8 cellular contexts compared by ENCODE assay signal in genomic region chr12:10363922-10364838, GRCh38. TPM values are rescaled to one million over a fixed set of nuclear protein-coding genes. Genes with fewer than 3 reads are reported as not detected.
DNase-seq lines count a peak whose midpoint lies in the region; ATAC-seq and TF ChIP-seq lines count a peak whose summit lies in the region.

No MANE protein-coding gene starts in this region.

- peak overlapping the region; percentile 89 for H3K9ac ChIP-seq in mammary epithelial cell (ENCODE audit: insufficient read depth, low read length)

- H3K4me3 Mint-ChIP-seq in stimulated activated effector memory CD8-positive, alpha-beta T cell treated with anti-CD3 and anti-CD28 coated beads, Interleukin-12 subunit alpha, Interleukin-12 subunit beta, amount 100 ng/mL, for 72 hours = no peak overlapping the region
- no peak overlapping the region for H3K4me3 Mint-ChIP-seq in type B pancreatic cell

- H3K27ac Mint-ChIP-seq in stimulated activated effector memory CD8-positive, alpha-beta T cell treated with anti-CD3 and anti-CD28 coated beads, Interleukin-12 subunit alpha, Interleukin-12 subunit beta, amount 100 ng/mL, for 72 hours = no peak overlapping the region
- H3K27ac Mint-ChIP-seq in type B pancreatic cell = no peak overlapping the region

- ATAC-seq in GM19438 (IDR thresholded peaks at IDR 0.05; ENCODE audit: low read depth, unreplicated experiment) (peak; percentile 95), HG03378 (IDR thresholded peaks at IDR 0.05; ENCODE audit: unreplicated experiment) (peak; percentile 87)
- ATAC-seq in stimulated activated effector memory CD8-positive, alpha-beta T cell treated with anti-CD3 and anti-CD28 coated beads, Interleukin-12 subunit alpha, Interleukin-12 subunit beta, amount 100 ng/mL, for 72 hours = peak; percentile 71

- CTCF ChIA-PET in PC-9 (lab: Charles Lee) = no interaction called here
- CTCF ChIA-PET in mammary epithelial cell (lab: Charles Lee; ENCODE audit: low non-redundant PET) = interaction anchor here (0.6 kb wide), 1 partner anchor 28 kb away, joined by 3 read pairs; no protein-coding TSS in a partner anchor

- H3K79me2 ChIP-seq in PC-9 (ENCODE audit: low read depth) (no peaks in the 10 kb centered on the region), mammary epithelial cell (ENCODE audit: insufficient read depth, low read length) (peaks cover 6% of the 10 kb centered on the region)

- H3K4me1 ChIP-seq in PC-9 (replicated peaks; ENCODE audit: insufficient read depth) (peaks cover 30% of the 10 kb centered on the region), mammary epithelial cell (ENCODE audit: insufficient read depth, low read length) (peaks cover 51% of the 10 kb centered on the region)

- H4K20me1 ChIP-seq in PC-9 (ENCODE audit: insufficient read depth) = no peaks in the 10 kb centered on the region
- H4K20me1 ChIP-seq in mammary epithelial cell (ENCODE audit: insufficient read depth, low read length) = no peaks in the 10 kb centered on the region

- H2AFZ ChIP-seq in PC-9 = peak overlapping the region; percentile 91
- H2AFZ ChIP-seq in mammary epithelial cell (ENCODE audit: low read depth, low read length) = peak overlapping the region; percentile 88

- H3K4me2 ChIP-seq in PC-9 (peak overlapping the region; percentile 93), mammary epithelial cell (ENCODE audit: insufficient read depth, low read depth, low read length) (peak overlapping the region; percentile 86)

- no peaks in the 10 kb centered on the region for H3K36me3 ChIP-seq in PC-9 (ENCODE audit: low read depth)
- H3K36me3 ChIP-seq in mammary epithelial cell (ENCODE audit: insufficient read depth, low read length) = no peaks in the 10 kb centered on the region

- TF ChIP-seq CTCF in PC-9 (conservative IDR thresholded peaks at IDR 0.05) (no peak), mammary epithelial cell (conservative IDR thresholded peaks at IDR 0.05 in 1 of 2, IDR thresholded peaks at IDR 0.05 in 1 of 2; ENCODE audit: extremely low read depth in 1 of 2, insufficient read depth in 1 of 2, low read depth in 1 of 2, low read length in 2 of 2) (no peak), type B pancreatic cell (conservative IDR thresholded peaks at IDR 0.05) (no peak)

- H3K27ac ChIP-seq in PC-9 (peak overlapping the region; percentile 63), mammary epithelial cell (ENCODE audit: insufficient read depth, low read depth, low read length) (peak overlapping the region; percentile 90)

- H3K9me3 Mint-ChIP-seq in stimulated activated effector memory CD8-positive, alpha-beta T cell treated with anti-CD3 and anti-CD28 coated beads, Interleukin-12 subunit alpha, Interleukin-12 subunit beta, amount 100 ng/mL, for 72 hours = peaks cover 3% of the 10 kb centered on the region
- no peaks in the 10 kb centered on the region for H3K9me3 Mint-ChIP-seq in type B pancreatic cell

- no peaks in the 10 kb centered on the region; the same call in 1 of the 2 replicates for H3F3A ChIP-seq in PC-9 (ENCODE audit: insufficient read depth, low read depth)

- H3K9me3 ChIP-seq in PC-9 (ENCODE audit: insufficient read depth, low read depth) (no peaks in the 10 kb centered on the region), mammary epithelial cell (replicated peaks; ENCODE audit: insufficient read depth, low read length) (peaks cover 7% of the 10 kb centered on the region)

- POLR2A ChIA-PET in PC-9 (lab: Charles Lee; ENCODE audit: unreplicated experiment) = interaction anchor here (0.6 to 0.7 kb wide), 4 partner anchors 28 to 36 kb away, joined by 4 to 9 read pairs (median 4); no protein-coding TSS in a partner anchor

- peak; percentile 30 for DNase-seq in Daoy (ENCODE audit: low read depth)
- peak in 1 of 2 experiments; percentile 48 for DNase-seq in PC-9
- peak; percentile 74 for DNase-seq in mammary epithelial cell
- peak; percentile 77 for DNase-seq in islet precursor cell
- peak in 1 of 2 donors; percentile 73 for DNase-seq in stimulated activated effector memory CD8-positive, alpha-beta T cell treated with anti-CD3 and anti-CD28 coated beads, Interleukin-12 subunit alpha, Interleukin-12 subunit beta, amount 100 ng/mL, for 72 hours (ENCODE audit: low spot score in 2 of 2)
- no peak for DNase-seq in type B pancreatic cell (ENCODE audit: extremely low spot score, unreplicated experiment)

- peaks cover 37% of the 10 kb centered on the region for H3K36me3 Mint-ChIP-seq in stimulated activated effector memory CD8-positive, alpha-beta T cell treated with anti-CD3 and anti-CD28 coated beads, Interleukin-12 subunit alpha, Interleukin-12 subunit beta, amount 100 ng/mL, for 72 hours
- peaks cover 17% of the 10 kb centered on the region for H3K36me3 Mint-ChIP-seq in type B pancreatic cell

- no peaks in the 10 kb centered on the region for H3K27me3 Mint-ChIP-seq in type B pancreatic cell

- WGBS in mammary epithelial cell (ENCODE audit: low coverage, missing lambda C conversion rate) = 3% methylated on average over 17 of the region's 19 CpGs

- TSS peak; percentile 56 for BruUV-seq in PC-9 (replicated peaks; lab: Mats Ljungman, UMichigan)
- BruUV-seq in mammary epithelial cell (replicated peaks; lab: Mats Ljungman, UMichigan) = TSS peak; percentile 24

- in situ Hi-C loops in mammary epithelial cell (cut with MboI; ENCODE audit: low sequenced_read_pairs in 2 of 2) = no loop called here

- H3K4me1 Mint-ChIP-seq in stimulated activated effector memory CD8-positive, alpha-beta T cell treated with anti-CD3 and anti-CD28 coated beads, Interleukin-12 subunit alpha, Interleukin-12 subunit beta, amount 100 ng/mL, for 72 hours = peaks cover 31% of the 10 kb centered on the region
- peaks cover 10% of the 10 kb centered on the region for H3K4me1 Mint-ChIP-seq in type B pancreatic cell (ENCODE audit: unreplicated experiment)

- no peaks in the 10 kb centered on the region for H3K9me2 ChIP-seq in PC-9 (ENCODE audit: insufficient read depth)

- H3K27me3 ChIP-seq in PC-9 (ENCODE audit: insufficient read depth, low read depth) (no peaks in the 10 kb centered on the region), mammary epithelial cell (ENCODE audit: insufficient read depth, low read length) (no peaks in the 10 kb centered on the region)

- H3K4me3 ChIP-seq in PC-9 (peak overlapping the region; percentile 77), mammary epithelial cell (replicated peaks in 1 of 3; ENCODE audit: insufficient read depth in 1 of 3, low read depth in 2 of 3, low read length in 3 of 3) (peak overlapping the region; percentile 52 to 65 (median 61))

- dilution Hi-C loops in mammary epithelial cell (cut with HindIII; ENCODE audit: low sequenced_read_pairs) = no loop called here

- intact Hi-C loops in PC-9 (cut with micrococcal nuclease; ENCODE audit: unreplicated experiment) = loop anchor here (10.0 kb wide), 1 partner anchor 391 kb away; no protein-coding TSS in a partner anchor
- intact Hi-C loops in mammary epithelial cell (cut with micrococcal nuclease) = loop anchor here (2.0 to 10.0 kb wide), 3 partner anchors 31 to 361 kb away; partner anchors contain the start of gene YBX3

RNA-seq across cellular contexts. Expression of gene KLRK1, which starts 25.7 kb away (rescaled TPM):
- total RNA-seq in Daoy (2014; rRNA removed; shearing (Covaris generic)) = not detected in 2 replicates
- total RNA-seq in PC-9 (2021) (not detected in 2 replicates), mammary epithelial cell (not detected), type B pancreatic cell (ENCODE audit: low replicate concordance) (not detected in 2 replicates)
- polyA plus RNA-seq in mammary epithelial cell = not detected
- not detected for polyA minus RNA-seq in mammary epithelial cell

RNA-seq across cellular contexts. Expression of gene KLRC4, which starts 45.4 kb away (rescaled TPM):
- not detected in 2 replicates for total RNA-seq in Daoy (2014; rRNA removed; shearing (Covaris generic))
- not detected in 2 replicates for total RNA-seq in PC-9 (2021)
- not detected for total RNA-seq in mammary epithelial cell
- polyA plus RNA-seq in mammary epithelial cell = not detected
- not detected for polyA minus RNA-seq in mammary epithelial cell
- not detected in 2 replicates for total RNA-seq in type B pancreatic cell (ENCODE audit: low replicate concordance)

RNA-seq across cellular contexts. Expression of gene KLRC3, which starts 56.2 kb away (rescaled TPM):
- total RNA-seq in Daoy (2014; rRNA removed; shearing (Covaris generic)) = not detected in 2 replicates
- total RNA-seq in PC-9 (2021) = not detected in 2 replicates
- total RNA-seq in mammary epithelial cell = not detected
- not detected for polyA plus RNA-seq in mammary epithelial cell
- polyA minus RNA-seq in mammary epithelial cell = not detected
- not detected in 2 replicates for total RNA-seq in type B pancreatic cell (ENCODE audit: low replicate concordance)

RNA-seq across cellular contexts. Expression of gene KLRD1, which starts 56.5 kb away (rescaled TPM):
- 0.29 TPM in 1 of 2 replicates, not detected in the other for total RNA-seq in Daoy (2014; rRNA removed; shearing (Covaris generic))
- total RNA-seq in PC-9 (2021) (0.68 and 1.2 TPM in 2 replicates), mammary epithelial cell (under 1 TPM in 1 of 2 donors, not detected in 1; 0.33 TPM), type B pancreatic cell (ENCODE audit: low replicate concordance) (0.48 TPM in 1 of 2 replicates, not detected in the other)
- not detected for polyA plus RNA-seq in mammary epithelial cell
- not detected for polyA minus RNA-seq in mammary epithelial cell
